18 cellular contexts compared by ENCODE assay signal in genomic region chr1:42927920-42928505, GRCh38. TPM values are rescaled to one million over a fixed set of nuclear protein-coding genes. Genes with fewer than 3 reads are reported as not detected.
DNase-seq lines count a peak whose midpoint lies in the region; ATAC-seq and TF ChIP-seq lines count a peak whose summit lies in the region.
"Had no signal": no experiment of that assay in that cellular context is flagged by ENCODE, and none has a peak within 500 bp of the region (broad histone marks: within the 10 kb centered on the region; RNA-seq: fewer than 3 reads in every experiment).

No MANE protein-coding gene starts in this region.

- intact Hi-C loops in natural killer cell (cut with micrococcal nuclease) = no loop called here

- H3K27me3 Mint-ChIP-seq in natural killer cell treated with Interleukin-12 subunit alpha and Interleukin-12 subunit beta and Interleukin-15 and Interleukin-18, amount 100 ng/mL, for 72 hours = no peaks in the 10 kb centered on the region
- H3K27me3 Mint-ChIP-seq in natural killer cell (ENCODE audit: low read depth in 2 of 2) = no peaks in the 10 kb centered on the region
- H3K27me3 Mint-ChIP-seq in immature natural killer cell (ENCODE audit: low read depth in 3 of 3) = peaks cover 30 to 48% (median 35%) of the 10 kb centered on the region in 3 donors
- H3K27me3 Mint-ChIP-seq in type B pancreatic cell = peaks cover 5% of the 10 kb centered on the region

- H3K4me3 Mint-ChIP-seq in natural killer cell treated with Interleukin-12 subunit alpha and Interleukin-12 subunit beta and Interleukin-15 and Interleukin-18, amount 100 ng/mL, for 72 hours = peak overlapping the region; percentile 60
- no peak overlapping the region for H3K4me3 Mint-ChIP-seq in natural killer cell
- no peak overlapping the region for H3K4me3 Mint-ChIP-seq in immature natural killer cell
- peak overlapping the region; percentile 65 for H3K4me3 Mint-ChIP-seq in type B pancreatic cell

- ATAC-seq in natural killer cell treated with Interleukin-12 subunit alpha and Interleukin-12 subunit beta and Interleukin-15 and Interleukin-18, amount 100 ng/mL, for 72 hours = no peak
- ATAC-seq in natural killer cell (no peak), GM21576 (IDR thresholded peaks at IDR 0.05; ENCODE audit: unreplicated experiment) (no peak)
- ATAC-seq: activated CD4-positive, CD25-positive, alpha-beta regulatory T cell treated with anti-CD3 and anti-CD28 coated beads, Interleukin-2, amount 50 U/mL, for 24 hours; body of pancreas; PC-3 had no signal

- no peak overlapping the region for H3K4me3 ChIP-seq in foreskin fibroblast (ENCODE audit: low read depth in 1 of 2, low read length in 2 of 2)
- H3K4me3 ChIP-seq: body of pancreas, uterus had no signal

- no peak for TF ChIP-seq CTCF in natural killer cell (IDR thresholded peaks at IDR 0.05)
- TF ChIP-seq CTCF in type B pancreatic cell (conservative IDR thresholded peaks at IDR 0.05) = no peak
- TF ChIP-seq CTCF in foreskin fibroblast (IDR thresholded peaks at IDR 0.05; ENCODE audit: low read depth, low read length) = no peak

- DNase-seq in natural killer cell treated with Interleukin-12 subunit alpha and Interleukin-12 subunit beta and Interleukin-15 and Interleukin-18, amount 100 ng/mL, for 72 hours (ENCODE audit: low spot score) = no peak
- DNase-seq in natural killer cell (no peak), SW480 (ENCODE audit: low spot score) (peak; percentile 69), immature natural killer cell (no peak), type B pancreatic cell (ENCODE audit: extremely low spot score, unreplicated experiment) (no peak), NCI-H2107 treated with DMSO at 0.1 percent for 48 hours (lab: John Stamatoyannopoulos, UW; ENCODE audit: unreplicated experiment) (no peak), foreskin fibroblast (no peak)
- DNase-seq: activated effector memory CD4-positive, alpha-beta T cell treated with Interleukin-2 at 50 U/mL for 16 hours; BE2C; body of pancreas; effector memory CD4-positive, alpha-beta T cell; midbrain; NCI-H1105 treated with DMSO at 0.1 percent for 48 hours; PC-3; stimulated activated CD4-positive, alpha-beta T cell treated with anti-CD3 and anti-CD28 coated beads, Interleukin-4, amount 100 ng/mL, for 1 hour; uterus had no signal

- peaks cover 29% of the 10 kb centered on the region for H3K36me3 Mint-ChIP-seq in natural killer cell treated with Interleukin-12 subunit alpha and Interleukin-12 subunit beta and Interleukin-15 and Interleukin-18, amount 100 ng/mL, for 72 hours
- H3K36me3 Mint-ChIP-seq in natural killer cell = peaks cover 8% of the 10 kb centered on the region
- H3K36me3 Mint-ChIP-seq in immature natural killer cell = peaks cover 25 to 49% (median 27%) of the 10 kb centered on the region in 3 donors
- peaks cover 32% of the 10 kb centered on the region for H3K36me3 Mint-ChIP-seq in type B pancreatic cell

- H3K4me1 Mint-ChIP-seq in natural killer cell treated with Interleukin-12 subunit alpha and Interleukin-12 subunit beta and Interleukin-15 and Interleukin-18, amount 100 ng/mL, for 72 hours (ENCODE audit: low read depth in 2 of 2) = peaks cover 60 to 76% of the 10 kb centered on the region in 2 donors
- H3K4me1 Mint-ChIP-seq in natural killer cell (peaks cover 71 to 78% of the 10 kb centered on the region in 2 donors), immature natural killer cell (peaks cover 74 to 84% of the 10 kb centered on the region in 2 donors), type B pancreatic cell (ENCODE audit: unreplicated experiment) (peaks cover 32% of the 10 kb centered on the region)

- H3K9me3 Mint-ChIP-seq in natural killer cell treated with Interleukin-12 subunit alpha and Interleukin-12 subunit beta and Interleukin-15 and Interleukin-18, amount 100 ng/mL, for 72 hours = no peaks in the 10 kb centered on the region
- H3K9me3 Mint-ChIP-seq in natural killer cell (no peaks in the 10 kb centered on the region), immature natural killer cell (no peaks in the 10 kb centered on the region), type B pancreatic cell (no peaks in the 10 kb centered on the region)

- peak overlapping the region; percentile 7 to 54 for H3K27ac Mint-ChIP-seq in natural killer cell treated with Interleukin-12 subunit alpha and Interleukin-12 subunit beta and Interleukin-15 and Interleukin-18, amount 100 ng/mL, for 72 hours
- H3K27ac Mint-ChIP-seq in natural killer cell = peak overlapping the region in 1 of 2 donors; percentile 32
- peak overlapping the region in 4 of 6 donors; percentile 43 to 94 (median 56) for H3K27ac Mint-ChIP-seq in immature natural killer cell
- peak overlapping the region; percentile 95 for H3K27ac Mint-ChIP-seq in type B pancreatic cell

RNA-seq across cellular contexts. Expression of gene SLC2A1, which starts 30.7 kb away (rescaled TPM):
- total RNA-seq in natural killer cell treated with Interleukin-12 subunit alpha and Interleukin-12 subunit beta and Interleukin-15 and Interleukin-18, amount 100 ng/mL, for 72 hours = 100 to 1,000 TPM; 105 to 131 TPM
- total RNA-seq in natural killer cell = 100 to 1,000 TPM in 1 of 3 donors, 10 to 100 TPM in 2; 94.7 to 143 (median 95.1) TPM
- 10 to 100 TPM; 39.1 to 55.0 (median 42.4) TPM for polyA plus RNA-seq in immature natural killer cell
- 192 and 706 TPM in 2 replicates for total RNA-seq in type B pancreatic cell (ENCODE audit: low replicate concordance)

Comparison
In these comparisons a context has a peak if more than half of its experiments do, and no peak if none do; other contexts are left out.
1. H3K4me3 Mint-ChIP-seq: peak in natural killer cell treated with Interleukin-12 subunit alpha and Interleukin-12 subunit beta and Interleukin-15 and Interleukin-18, amount 100 ng/mL, for 72 hours (single experiment) and type B pancreatic cell (single experiment); none in natural killer cell (single experiment) and immature natural killer cell (0 of 5).